19 cellular contexts compared by ENCODE assay signal in genomic region chr16:87047221-87048037, GRCh38.
DNase-seq lines count a peak whose midpoint lies in the region; ATAC-seq, FAIRE-seq and TF ChIP-seq lines count a peak whose summit lies in the region.
"Had no signal": no experiment of that assay in that cellular context is flagged by ENCODE, and none has a peak within 500 bp of the region (broad histone marks: within the 10 kb centered on the region; RNA-seq: fewer than 3 reads in every experiment).

No MANE protein-coding gene starts in this region.

- H3K27me3 ChIP-seq in HepG2 (ENCODE audit: control insufficient read depth in 1 of 2, insufficient read depth in 2 of 2, low read length in 2 of 2) (peaks cover 14 to 60% of the 10 kb centered on the region in 2 experiments; a peak in 4 of 5 replicates), right lobe of liver (no peaks in the 10 kb centered on the region), H1 (replicated peaks in 1 of 4; ENCODE audit: control insufficient read depth in 3 of 4, extremely low read depth in 1 of 4, insufficient read depth in 3 of 4, low read length in 3 of 4) (no peaks in the 10 kb centered on the region), smooth muscle cell (ENCODE audit: low read depth) (peaks cover 9% of the 10 kb centered on the region)
- H3K27me3 ChIP-seq: testis had no signal

- H2AFZ ChIP-seq in HepG2 (ENCODE audit: low read length) (no peak overlapping the region), H1 (ENCODE audit: low read length) (peak overlapping the region; percentile 54; the same call in 1 of the 2 replicates), smooth muscle cell (ENCODE audit: low read depth) (no peak overlapping the region)

- BruUV-seq in HepG2 (replicated peaks; lab: Mats Ljungman, UMichigan): no TSS peak

- H2BK20ac ChIP-seq in H1 (ENCODE audit: low read length): peak overlapping the region; percentile 48; the same call in 1 of the 2 replicates

- peak overlapping the region; percentile 78 for H3K18ac ChIP-seq in H1 (ENCODE audit: extremely low read depth, low read length)

- intact Hi-C loops in HepG2 (cut with micrococcal nuclease; ENCODE audit: unreplicated experiment): no loop called here
- intact Hi-C loops in right lobe of liver (cut with DNase I): no loop called here

- no peak overlapping the region for H2BK15ac ChIP-seq in H1 (ENCODE audit: low read length)

- H3F3A ChIP-seq in smooth muscle cell (ENCODE audit: low read depth): no peaks in the 10 kb centered on the region

- no peak overlapping the region for H4K91ac ChIP-seq in H1 (replicated peaks; ENCODE audit: insufficient read length, low read length)

- no peak for TF ChIP-seq CTCF in HepG2 (CRISPR knock-in tag; IDR thresholded peaks at IDR 0.05)
- no peak for TF ChIP-seq CTCF in right lobe of liver (IDR thresholded peaks at IDR 0.05)
- no peak for TF ChIP-seq CTCF in H1 (IDR thresholded peaks at IDR 0.05; ENCODE audit: control extremely low read depth in 1 of 3, insufficient read depth in 1 of 3, low read depth in 1 of 3, low read length in 3 of 3)
- no peak for TF ChIP-seq CTCF in smooth muscle cell (IDR thresholded peaks at IDR 0.05; ENCODE audit: borderline replicate concordance, insufficient read depth, poor library complexity, severe bottlenecking)

- no peaks in the 10 kb centered on the region for H3K79me2 ChIP-seq in HepG2 (ENCODE audit: insufficient read depth, low read length)
- H3K79me2 ChIP-seq in H1 (ENCODE audit: control insufficient read depth in 1 of 2, insufficient read depth in 2 of 2, low read length in 2 of 2): no peaks in the 10 kb centered on the region
- H3K79me2 ChIP-seq in smooth muscle cell (ENCODE audit: low read depth): no peaks in the 10 kb centered on the region

- H3K4me2 ChIP-seq in HepG2 (ENCODE audit: low read depth, low read length): no peak overlapping the region
- H3K4me2 ChIP-seq in H1 (ENCODE audit: insufficient read depth in 1 of 2, low read depth in 2 of 2, low read length in 2 of 2): no peak overlapping the region; a peak in 1 of 4 replicates
- H3K4me2 ChIP-seq in smooth muscle cell: peak overlapping the region; percentile 18

- DNase-seq in HepG2 (ENCODE audit: low spot score): no peak
- DNase-seq in right lobe of liver: no peak
- peak; percentile 74 for DNase-seq in NCI-H524 treated with DMSO at 0.1 percent for 48 hours (lab: John Stamatoyannopoulos, UW)
- no peak for DNase-seq in H1 (ENCODE audit: low read depth in 1 of 2, low spot score in 2 of 2)
- no peak for DNase-seq in smooth muscle cell (lab: John Stamatoyannopoulos, UW; ENCODE audit: unreplicated experiment)
- no peak for DNase-seq in effector CD4-positive, alpha-beta T cell
- no peak for DNase-seq in activated CD8-positive, alpha-beta memory T cell treated with anti-CD3 and anti-CD28 coated beads, Interleukin-2, amount 50 U/mL, for 48 hours
- DNase-seq: activated CD4-positive, alpha-beta memory T cell treated with anti-CD3 and anti-CD28 coated beads for 36 hours; activated naive CD8-positive, alpha-beta T cell treated with anti-CD3 and anti-CD28 coated beads, Interleukin-2, amount 50 U/mL, for 24 hours; CD8-positive, alpha-beta memory T cell; central memory CD4-positive, alpha-beta T cell; effector memory CD8-positive, alpha-beta T cell; foreskin melanocyte; GDM1; left cardiac atrium; stimulated activated CD4-positive, alpha-beta T cell treated with anti-CD3 and anti-CD28 coated beads, Interleukin-4, amount 100 ng/mL, for 4 hours; testis had no signal

- H3K23ac ChIP-seq in H1 (ENCODE audit: insufficient read length): no peak overlapping the region

- H4K20me1 ChIP-seq in HepG2 (ENCODE audit: insufficient read depth, low read length) (no peaks in the 10 kb centered on the region), H1 (replicated peaks in 1 of 2; ENCODE audit: control insufficient read depth in 1 of 2, insufficient read depth in 2 of 2, low read length in 2 of 2) (peaks cover 0 to 2% of the 10 kb centered on the region in 2 experiments), smooth muscle cell (ENCODE audit: low read depth) (no peaks in the 10 kb centered on the region)

- H3K4me3 ChIP-seq in HepG2 (replicated peaks in 1 of 3; ENCODE audit: insufficient read depth in 1 of 3, low read depth in 2 of 3, low read length in 3 of 3): no peak overlapping the region
- no peak overlapping the region for H3K4me3 ChIP-seq in right lobe of liver
- H3K4me3 ChIP-seq in H1 (ENCODE audit: extremely low read depth in 1 of 4, insufficient read depth in 2 of 4, low read depth in 3 of 4, low read length in 4 of 4): no peak overlapping the region
- H3K4me3 ChIP-seq in smooth muscle cell: no peak overlapping the region
- H3K4me3 ChIP-seq: testis had no signal

- TF ChIP-seq EP300 in HepG2 (IDR thresholded peaks at IDR 0.05; ENCODE audit: low read depth in 2 of 2, low read length in 2 of 2) (no peak), HepG2 (CRISPR knock-in tag; IDR thresholded peaks at IDR 0.05; ENCODE audit: borderline replicate concordance) (no peak), H1 (IDR thresholded peaks at IDR 0.05; ENCODE audit: borderline replicate concordance in 1 of 2, low read depth in 2 of 2, low read length in 2 of 2) (no peak)

- POLR2A ChIA-PET in HepG2 (lab: Yijun Ruan, JAX) (no interaction called here), H1 (lab: Charles Lee; ENCODE audit: partially characterized antibody) (interaction anchor here (1.5 kb wide), 1 partner anchor 15 kb away, joined by 5 read pairs; no protein-coding TSS in a partner anchor)

- no peaks in the 10 kb centered on the region for H3K4me1 ChIP-seq in HepG2 (ENCODE audit: insufficient read depth, low read length)
- no peaks in the 10 kb centered on the region for H3K4me1 ChIP-seq in right lobe of liver
- peaks cover 3 to 11% (median 6%) of the 10 kb centered on the region in 4 experiments; a peak in 5 of 7 replicates for H3K4me1 ChIP-seq in H1 (replicated peaks in 1 of 4; ENCODE audit: control insufficient read depth in 3 of 4, insufficient read depth in 4 of 4, low read length in 3 of 4)
- H3K4me1 ChIP-seq in smooth muscle cell (ENCODE audit: low read depth): peaks cover 12% of the 10 kb centered on the region

- CTCF ChIA-PET in HepG2 (lab: Yijun Ruan, JAX; ENCODE audit: low intra/inter-chr PET ratio, low total read pairs): no interaction called here
- CTCF ChIA-PET in H1 (lab: Charles Lee; ENCODE audit: partially characterized antibody): interaction anchor here (0.5 to 3.7 kb wide), 14 partner anchors 9 to 1876 kb away, joined by 3 to 22 read pairs (median 3); no protein-coding TSS in a partner anchor

- TF ChIP-seq POLR2A in HepG2 (IDR thresholded peaks at IDR 0.05; ENCODE audit: insufficient read depth in 1 of 2, low read depth in 2 of 2, low read length in 2 of 2) (no peak), right lobe of liver (IDR thresholded peaks at IDR 0.05) (no peak), H1 (IDR thresholded peaks at IDR 0.05; ENCODE audit: control extremely low read depth in 1 of 2, low read depth in 2 of 2, low read length in 2 of 2) (no peak)

- H3K23me2 ChIP-seq in H1 (ENCODE audit: low read depth, low read length): no peaks in the 10 kb centered on the region

- FAIRE-seq in HepG2 (lab: Jason Lieb, UNC) (no peak), H1 (lab: Jason Lieb, UNC) (no peak)

- no peak overlapping the region for H4K5ac ChIP-seq in H1 (ENCODE audit: insufficient read length, low read depth, low read length)

- no peak overlapping the region for H2BK12ac ChIP-seq in H1 (ENCODE audit: low read depth, low read length)

- H3K9ac ChIP-seq in HepG2 (ENCODE audit: insufficient read depth, low read depth, low read length) (no peak overlapping the region), H1 (replicated peaks in 1 of 4; ENCODE audit: extremely low read depth in 1 of 4, low read depth in 3 of 4, low read length in 3 of 4) (no peak overlapping the region), smooth muscle cell (ENCODE audit: low read depth) (no peak overlapping the region)

- WGBS in HepG2 (ENCODE audit: low lambda C conversion rate): 36% methylated on average over 13 of the region's 13 CpGs
- 45% methylated on average over 2 of the region's 13 CpGs for WGBS in right lobe of liver (ENCODE audit: insufficient coverage, low coverage, low lambda C conversion rate, missing lambda C conversion rate)
- WGBS in H1 (ENCODE audit: extremely low coverage in 1 of 2, insufficient coverage in 1 of 2, insufficient read length in 1 of 2, insufficient replicate concordance in 2 of 2, low coverage in 1 of 2, low lambda C conversion rate in 2 of 2, missing lambda C conversion rate in 1 of 2), 2 experiments: 65% methylated on average over 13 of the region's 13 CpGs; no CpG with 5 or more reads in 1 of the 2 experiments
- WGBS in smooth muscle cell (ENCODE audit: low lambda C conversion rate): 57% methylated on average over 13 of the region's 13 CpGs

- no peak overlapping the region for H3K4ac ChIP-seq in H1 (replicated peaks; ENCODE audit: insufficient read length, low read depth, low read length)

- no peak for TF ChIP-seq RAD21 in HepG2 (CRISPR knock-in tag; IDR thresholded peaks at IDR 0.05)
- TF ChIP-seq RAD21 in H1 (IDR thresholded peaks at IDR 0.05 in 1 of 2, conservative IDR thresholded peaks at IDR 0.05 in 1 of 2; ENCODE audit: low read depth in 2 of 2, low read length in 2 of 2): no peak

- H4K8ac ChIP-seq in H1 (ENCODE audit: extremely low read depth, insufficient read depth, low read length): no peak overlapping the region

- H3K14ac ChIP-seq in H1 (ENCODE audit: insufficient read length): no peak overlapping the region

- no peak overlapping the region for H2BK5ac ChIP-seq in H1 (ENCODE audit: low read depth, low read length)

- H3K56ac ChIP-seq in H1 (replicated peaks; ENCODE audit: insufficient read length, low read depth, low read length): no peak overlapping the region

- in situ Hi-C loops in HepG2 (cut with HindIII; ENCODE audit: extremely low pct_ligation_motif_present, low pct_unique_long_range_greater_than_20kb): no loop called here

- H2BK120ac ChIP-seq in H1 (replicated peaks; ENCODE audit: low read depth, low read length): no peak overlapping the region

- H3K36me3 ChIP-seq in HepG2 (replicated peaks in 1 of 2; ENCODE audit: control insufficient read depth in 1 of 2, insufficient read depth in 2 of 2, low read length in 2 of 2) (no peaks in the 10 kb centered on the region), right lobe of liver (no peaks in the 10 kb centered on the region), H1 (ENCODE audit: control insufficient read depth in 2 of 4, insufficient read depth in 4 of 4, low read length in 3 of 4) (no peaks in the 10 kb centered on the region), smooth muscle cell (ENCODE audit: low read depth) (no peaks in the 10 kb centered on the region)

- no peak for ATAC-seq in HepG2
- no peak for ATAC-seq in right lobe of liver
- ATAC-seq in GM18867 (IDR thresholded peaks at IDR 0.05; ENCODE audit: unreplicated experiment): no peak
- ATAC-seq: activated naive CD8-positive, alpha-beta T cell treated with anti-CD3 and anti-CD28 coated beads, Interleukin-2, amount 50 U/mL, for 24 hours; effector memory CD8-positive, alpha-beta T cell; HCT116; left cardiac atrium had no signal

- H3K9me3 ChIP-seq in HepG2 (ENCODE audit: low read length) (no peaks in the 10 kb centered on the region), right lobe of liver (no peaks in the 10 kb centered on the region), H1 (ENCODE audit: insufficient read depth in 2 of 2, low read depth in 1 of 2, low read length in 1 of 2) (no peaks in the 10 kb centered on the region), smooth muscle cell (replicated peaks; ENCODE audit: low read depth) (no peaks in the 10 kb centered on the region)
- H3K9me3 ChIP-seq: testis had no signal

- no peaks in the 10 kb centered on the region for H3K79me1 ChIP-seq in H1 (ENCODE audit: low read depth, low read length)

- no peak overlapping the region for H2AK5ac ChIP-seq in H1 (ENCODE audit: low read depth, low read length)

- H3K27ac ChIP-seq in HepG2 (ENCODE audit: extremely low read length, insufficient read depth, low read length): no peak overlapping the region
- H3K27ac ChIP-seq in right lobe of liver: no peak overlapping the region
- no peak overlapping the region for H3K27ac ChIP-seq in H1 (ENCODE audit: low read depth, low read length)
- H3K27ac ChIP-seq in smooth muscle cell (ENCODE audit: low read depth): no peak overlapping the region
- H3K27ac ChIP-seq: testis had no signal

Comparison
In these comparisons a context has a peak if more than half of its experiments do, and no peak if none do; other contexts are left out.
1. Of the 41 proteins assayed by ChIP-seq in both HepG2 and H1: peak only in HepG2: none; only in H1: SP1; in both: none; in neither: 40.